ENCODE assay signal across 8 cellular contexts in the genomic region with DNA sequence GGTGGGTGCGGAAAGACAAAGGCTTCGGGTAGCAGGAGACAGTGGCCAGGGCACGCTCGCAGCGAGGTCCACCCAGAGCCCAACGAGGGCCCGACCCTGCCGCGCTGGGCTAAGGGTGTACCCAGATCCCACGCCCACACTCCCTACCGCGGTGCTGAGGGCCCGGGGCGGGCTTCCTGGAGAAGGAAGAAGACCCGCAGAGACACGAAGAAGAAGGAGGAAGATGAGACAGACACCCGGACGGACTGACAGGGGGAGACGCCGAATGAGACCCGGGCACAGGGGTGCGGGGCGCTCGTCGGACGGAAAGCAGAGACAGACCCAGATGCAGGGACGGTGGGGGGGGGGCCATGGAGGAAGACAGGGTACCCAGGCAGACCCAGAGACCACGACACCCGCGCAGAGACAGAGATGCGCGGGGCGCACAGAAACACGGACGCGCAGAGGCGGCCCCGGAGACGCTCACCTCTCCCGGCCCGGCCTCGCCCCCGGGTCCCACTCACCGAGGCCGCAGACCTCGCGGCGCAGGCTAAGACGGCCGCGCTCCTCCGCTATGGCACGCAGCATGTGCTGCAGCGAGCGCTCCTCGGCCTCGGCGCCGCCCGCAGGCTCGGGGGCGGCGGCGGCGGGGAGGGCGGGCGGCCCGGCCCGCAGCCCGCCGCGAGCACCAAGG. TPM values are rescaled to one million over a fixed set of nuclear protein-coding genes. Genes with fewer than 3 reads are reported as not detected.
DNase-seq lines count a peak whose midpoint lies in the region; ATAC-seq and TF ChIP-seq lines count a peak whose summit lies in the region.

No MANE protein-coding gene starts in this region.

- H2BK5ac ChIP-seq in neuronal stem cell (ENCODE audit: low read length), result no peak overlapping the region

- no peaks in the 10 kb centered on the region for H3K9me3 ChIP-seq in fibroblast of lung (ENCODE audit: control insufficient read depth, insufficient read depth, low read depth, low read length)
- no peaks in the 10 kb centered on the region for H3K9me3 ChIP-seq in neuronal stem cell (replicated peaks in 1 of 2; ENCODE audit: control insufficient read depth in 2 of 2, insufficient read depth in 1 of 2, low read depth in 1 of 2, low read length in 2 of 2)

- no peak overlapping the region for H4K8ac ChIP-seq in neuronal stem cell (ENCODE audit: low read depth, low read length)

- H3K4ac ChIP-seq in neuronal stem cell (ENCODE audit: low read length), result peak overlapping the region; percentile 39

- H3K27me3 ChIP-seq in HL-60 (ENCODE audit: insufficient read depth, poor library complexity, severe bottlenecking) (no peaks in the 10 kb centered on the region), fibroblast of lung (ENCODE audit: control insufficient read depth, insufficient read depth, low read length) (no peaks in the 10 kb centered on the region), neuronal stem cell (ENCODE audit: control insufficient read depth in 3 of 3, insufficient read depth in 3 of 3, low read depth in 1 of 3, low read length in 3 of 3) (peaks cover 0 to 8% (median 6%) of the 10 kb centered on the region in 3 experiments)

- H3K9ac ChIP-seq in fibroblast of lung (ENCODE audit: insufficient read depth, low read length) (peak overlapping the region; percentile 58), neuronal stem cell (ENCODE audit: low read depth, low read length, poor library complexity) (peak overlapping the region; percentile 97)

- ATAC-seq in HG03378 (IDR thresholded peaks at IDR 0.05; ENCODE audit: unreplicated experiment), result no peak
- no peak for ATAC-seq in HG02884 (IDR thresholded peaks at IDR 0.05; ENCODE audit: unreplicated experiment)

- H2AFZ ChIP-seq in fibroblast of lung (ENCODE audit: low read length), result no peak overlapping the region
- H2AFZ ChIP-seq in neuronal stem cell (ENCODE audit: low read length), result peak overlapping the region; percentile 89

- peak overlapping the region; percentile 70 for H3K23ac ChIP-seq in neuronal stem cell (ENCODE audit: low read depth, low read length, poor library complexity)

- H3K79me1 ChIP-seq in neuronal stem cell (ENCODE audit: low read depth, low read length), result peaks cover 17% of the 10 kb centered on the region

- H3K4me3 ChIP-seq in HL-60 (replicated peaks; ENCODE audit: insufficient read depth, low read length), result peak overlapping the region; percentile 95
- peak overlapping the region; percentile 61 to 73 (median 71) for H3K4me3 ChIP-seq in fibroblast of lung (replicated peaks in 1 of 4; ENCODE audit: control extremely low read depth in 1 of 4, insufficient read depth in 1 of 4, low read depth in 3 of 4, low read length in 4 of 4)
- H3K4me3 ChIP-seq in neuronal stem cell (ENCODE audit: low read length in 2 of 2), result peak overlapping the region; percentile 71 to 92

- H4K20me1 ChIP-seq in fibroblast of lung (ENCODE audit: control insufficient read depth, extremely low read depth, insufficient read depth, low read length), result no peaks in the 10 kb centered on the region

- no peak overlapping the region for H2BK120ac ChIP-seq in neuronal stem cell (ENCODE audit: low read depth, low read length)

- H3K36me3 ChIP-seq in fibroblast of lung (ENCODE audit: control insufficient read depth, insufficient read depth, low read length), result no peaks in the 10 kb centered on the region
- H3K36me3 ChIP-seq in neuronal stem cell (replicated peaks in 1 of 2; ENCODE audit: control insufficient read depth in 2 of 2, insufficient read depth in 2 of 2, low read length in 2 of 2), result no peaks in the 10 kb centered on the region

- peak overlapping the region; percentile 56 for H2AK5ac ChIP-seq in neuronal stem cell (ENCODE audit: low read depth, low read length)

- DNase-seq in Daoy (ENCODE audit: low read depth), result peak; percentile 28
- peak in 1 of 2 experiments; percentile 43 for DNase-seq in HL-60 (ENCODE audit: low read depth in 1 of 2, low spot score in 1 of 2)
- DNase-seq in activated CD8-positive, alpha-beta memory T cell treated with anti-CD3 and anti-CD28 coated beads for 24 hours, result peak; percentile 79
- peak in 1 of 2 donors; percentile 35 for DNase-seq in fibroblast of lung (ENCODE audit: low read depth in 2 of 2)
- DNase-seq in neuronal stem cell (ENCODE audit: low spot score), result no peak
- DNase-seq in OCI-M2 (lab: John Stamatoyannopoulos, UW; ENCODE audit: unreplicated experiment), result no peak

- H3K18ac ChIP-seq in neuronal stem cell (ENCODE audit: low read length), result peak overlapping the region; percentile 87

- TF ChIP-seq CTCF in HL-60 (IDR thresholded peaks at IDR 0.05; ENCODE audit: insufficient read depth, low read length) (no peak), fibroblast of lung (conservative IDR thresholded peaks at IDR 0.05 in 1 of 2, IDR thresholded peaks at IDR 0.05 in 1 of 2; ENCODE audit: low read depth in 1 of 2, low read length in 2 of 2) (no peak)

- peak overlapping the region; percentile 88 for H3K4me2 ChIP-seq in fibroblast of lung (ENCODE audit: extremely low read depth, insufficient read depth, low read length)
- peak overlapping the region; percentile 94 for H3K4me2 ChIP-seq in neuronal stem cell (ENCODE audit: insufficient read depth, low read length, poor library complexity, severe bottlenecking)

- no peak overlapping the region for H2BK12ac ChIP-seq in neuronal stem cell (ENCODE audit: low read length)

- H3K27ac ChIP-seq in HL-60 (replicated peaks) (peak overlapping the region; percentile 90), fibroblast of lung (ENCODE audit: insufficient read depth, low read length) (no peak overlapping the region), neuronal stem cell (replicated peaks; ENCODE audit: low read length) (no peak overlapping the region)

- H3K14ac ChIP-seq in neuronal stem cell (ENCODE audit: low read length), result no peak overlapping the region

- H3K79me2 ChIP-seq in fibroblast of lung (ENCODE audit: control insufficient read depth, insufficient read depth, low read length), result no peaks in the 10 kb centered on the region

- WGBS in neuronal stem cell (ENCODE audit: extremely low coverage in 2 of 2, insufficient read length in 2 of 2, insufficient replicate concordance in 1 of 2), 2 donors, result no CpG with 5 or more reads among the region's 72 CpGs

- H3K4me1 ChIP-seq in fibroblast of lung (ENCODE audit: control insufficient read depth, extremely low read depth, insufficient read depth, low read length) (peaks cover 2% of the 10 kb centered on the region), neuronal stem cell (ENCODE audit: control insufficient read depth in 2 of 2, insufficient read depth in 1 of 2, low read depth in 1 of 2, low read length in 2 of 2) (peaks cover 8 to 18% of the 10 kb centered on the region in 2 donors)

- peak overlapping the region; percentile 59 for H2BK15ac ChIP-seq in neuronal stem cell (ENCODE audit: low read length)

- no peak overlapping the region for H4K91ac ChIP-seq in neuronal stem cell (ENCODE audit: low read depth, low read length, poor library complexity)

RNA-seq across cellular contexts. Expression of a gene that starts 0.4 kb away (rescaled TPM):
- total RNA-seq in Daoy (2014; rRNA removed; shearing (Covaris generic)), result 88.2 and 89.0 TPM in 2 replicates
- total RNA-seq in fibroblast of lung, result 20.5 and 30.9 TPM in 2 replicates
- polyA plus RNA-seq in fibroblast of lung, result 28.2 and 38.2 TPM in 2 replicates
- polyA plus RNA-seq in fibroblast of lung (2012), result 27.0 and 40.8 TPM in 2 replicates
- 31.9 and 49.4 TPM in 2 replicates for polyA minus RNA-seq in fibroblast of lung (ENCODE audit: low replicate concordance)
- 62.1 TPM for polyA plus RNA-seq in neuronal stem cell (2013, experiment 1 of 2)
- polyA plus RNA-seq in neuronal stem cell (2013, experiment 2 of 2), result 61.2 TPM

RNA-seq across cellular contexts. Expression of a gene that starts 44.5 kb away (rescaled TPM):
- total RNA-seq in Daoy (2014; rRNA removed; shearing (Covaris generic)), result not detected in 2 replicates
- not detected in 2 replicates for total RNA-seq in fibroblast of lung
- not detected in 2 replicates for polyA plus RNA-seq in fibroblast of lung
- polyA plus RNA-seq in fibroblast of lung (2012), result not detected in 2 replicates
- polyA minus RNA-seq in fibroblast of lung (ENCODE audit: low replicate concordance), result not detected in 2 replicates
- polyA plus RNA-seq in neuronal stem cell (2013, experiment 1 of 2), result 0.20 TPM
- polyA plus RNA-seq in neuronal stem cell (2013, experiment 2 of 2), result 0.25 TPM

Comparison
In these comparisons a context has a peak if more than half of its experiments do, and no peak if none do; other contexts are left out.
1. DNase-seq: peak in Daoy (single experiment) and activated CD8-positive, alpha-beta memory T cell treated with anti-CD3 and anti-CD28 coated beads for 24 hours (single experiment); none in neuronal stem cell (single experiment) and OCI-M2 (single experiment).
2. Peak in every context shown above with its lines, with median percentiles within 50 percentile points of each other: H3K4me3 ChIP-seq.